14 cellular contexts compared by ENCODE assay signal in genomic region chr15:72923304-72923703, GRCh38.
"Had no signal": no experiment of that assay in that cellular context is flagged by ENCODE, and none has a peak within 500 bp of the region (broad histone marks: within the 10 kb centered on the region; RNA-seq: fewer than 3 reads in every experiment).

No MANE protein-coding gene starts in this region.

- H3K36me3 ChIP-seq: spleen had no signal

- DNase-seq: activated CD4-positive, CD25-positive, alpha-beta regulatory T cell; activated effector memory CD4-positive, alpha-beta T cell treated with Interleukin-2 at 50 U/mL for 16 hours; amygdala; effector memory CD4-positive, alpha-beta T cell; nephron progenitor cell; psoas muscle; spleen; stimulated activated CD4-positive, alpha-beta T cell treated with anti-CD3 and anti-CD28 coated beads, Interleukin-2, amount 100 ng/mL, for 24 hours; stimulated activated naive CD4-positive, alpha-beta T cell treated with Interleukin-2 at 50 U/mL for 16 hours; T-helper 1 cell had no signal

- H3K4me3 ChIP-seq: hepatocyte, psoas muscle, spleen had no signal

- H3K27ac ChIP-seq: epithelial cell of prostate, hepatocyte, psoas muscle, spleen had no signal

- ATAC-seq: left lobe of liver, psoas muscle, sciatic nerve had no signal

- H3K27me3 ChIP-seq: hepatocyte had no signal
